In genomic region chr7:99499713-99500636, GRCh38 we compare ENCODE assay signal across 1 cellular context.
A peak's percentile ranks its signal among the peaks of the same experiment; 100 is the strongest.
TF ChIP-seq lines count a peak whose summit lies in the region.

Gene ZNF394 (minus strand): TSS chr7:99500281. CDS start chr7:99500093, 188 bp downstream.

TF ChIP-seq in A549, 52 proteins besides CTCF, POLR2A, EP300 and RAD21 (continued from another document):
- no peak; the same call in 1 of the 2 replicates for TF ChIP-seq REST (IDR thresholded peaks at IDR 0.05)
- TF ChIP-seq HOXA7 (CRISPR knock-in tag; IDR thresholded peaks at IDR 0.05), result no peak
- TF ChIP-seq ZSCAN20 (CRISPR knock-in tag; IDR thresholded peaks at IDR 0.05), result no peak
- peak in 1 of 2 experiments; percentile 69; a peak in 2 of 4 replicates for TF ChIP-seq CEBPB (IDR thresholded peaks at IDR 0.05)
- TF ChIP-seq RCOR1 (IDR thresholded peaks at IDR 0.05; ENCODE audit: low read depth, low read length), result no peak
- TF ChIP-seq ESRRA (IDR thresholded peaks at IDR 0.05; ENCODE audit: borderline replicate concordance, low read length), result no peak
- TF ChIP-seq SREBF2 (IDR thresholded peaks at IDR 0.05), result no peak
- no peak for TF ChIP-seq EHMT2 (IDR thresholded peaks at IDR 0.05; ENCODE audit: low read depth)
- no peak for TF ChIP-seq KDM1A (IDR thresholded peaks at IDR 0.05; ENCODE audit: low read depth)
- peak; percentile 91 for TF ChIP-seq MAX (IDR thresholded peaks at IDR 0.05)
- no peak for TF ChIP-seq HDAC2 (IDR thresholded peaks at IDR 0.05)
- TF ChIP-seq BHLHE40 (IDR thresholded peaks at IDR 0.05; ENCODE audit: low read depth, low read length), result peak; percentile 22; the same call in 1 of the 2 replicates
- peak; percentile 60 for TF ChIP-seq KDM5A (IDR thresholded peaks at IDR 0.05)
- TF ChIP-seq JUNB (IDR thresholded peaks at IDR 0.05), result no peak
- no peak for TF ChIP-seq HEYL (CRISPR knock-in tag; IDR thresholded peaks at IDR 0.05)
- TF ChIP-seq JUN (IDR thresholded peaks at IDR 0.05), result peak; percentile 76 to 82; a peak in 3 of 5 replicates
- TF ChIP-seq ZNF302 (CRISPR knock-in tag; IDR thresholded peaks at IDR 0.05), result no peak
- TF ChIP-seq ZC3H11A (IDR thresholded peaks at IDR 0.05), result no peak
- peak; percentile 71; the same call in 2 of the 3 replicates for TF ChIP-seq BCL3 (IDR thresholded peaks at IDR 0.05)
- TF ChIP-seq FOXS1 (CRISPR knock-in tag; IDR thresholded peaks at IDR 0.05), result no peak
- TF ChIP-seq CHD2 (IDR thresholded peaks at IDR 0.05; ENCODE audit: low read length, partially characterized antibody), result no peak
- TF ChIP-seq EHF (CRISPR knock-in tag; IDR thresholded peaks at IDR 0.05), result no peak; the same call in 1 of the 2 replicates
- TF ChIP-seq NFE2L2 (conservative IDR thresholded peaks at IDR 0.05; ENCODE audit: low read length), result no peak
- no peak for TF ChIP-seq RFX5 (IDR thresholded peaks at IDR 0.05)
- TF ChIP-seq FOSB (CRISPR knock-in tag; IDR thresholded peaks at IDR 0.05), result no peak
- TF ChIP-seq NPAS2 (CRISPR knock-in tag; IDR thresholded peaks at IDR 0.05; ENCODE audit: borderline replicate concordance), result no peak
- no peak; the same call in 1 of the 2 replicates for TF ChIP-seq MYC (IDR thresholded peaks at IDR 0.05; ENCODE audit: borderline replicate concordance, low read length)
- no peak for TF ChIP-seq CBX2 (IDR thresholded peaks at IDR 0.05; ENCODE audit: borderline replicate concordance, low read depth)
- TF ChIP-seq HMGXB4 (CRISPR knock-in tag; IDR thresholded peaks at IDR 0.05; ENCODE audit: borderline replicate concordance), result no peak
